1 cellular context compared by ENCODE assay signal in the genomic region with DNA sequence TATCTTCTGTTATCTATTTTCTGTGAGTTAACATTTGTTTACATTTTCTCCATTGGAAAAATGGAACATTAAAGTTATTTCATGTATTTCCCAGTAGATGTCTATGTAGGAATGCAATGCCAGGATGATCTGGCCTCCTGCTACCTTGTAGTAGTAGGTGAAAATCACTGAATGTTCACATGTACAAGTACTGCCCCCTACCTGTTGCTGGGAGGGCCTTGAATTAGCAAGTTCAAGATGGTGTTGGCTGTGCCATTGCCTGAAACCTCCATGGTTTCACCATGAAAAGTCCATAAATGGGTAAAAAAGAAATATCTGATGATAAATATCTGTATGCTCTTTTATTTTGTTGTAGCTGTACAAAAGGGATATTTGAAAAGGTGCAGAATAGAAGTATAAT.
TF ChIP-seq lines count a peak whose summit lies in the region.

No MANE protein-coding gene starts in this region.

TF ChIP-seq in endothelial cell of umbilical vein, 7 proteins besides CTCF, POLR2A, EP300 and RAD21 (continued from another document):
- TF ChIP-seq, protein P1, sequence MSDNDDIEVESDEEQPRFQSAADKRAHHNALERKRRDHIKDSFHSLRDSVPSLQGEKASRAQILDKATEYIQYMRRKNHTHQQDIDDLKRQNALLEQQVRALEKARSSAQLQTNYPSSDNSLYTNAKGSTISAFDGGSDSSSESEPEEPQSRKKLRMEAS (IDR thresholded peaks at IDR 0.05; ENCODE audit: insufficient read depth, insufficient read length), result no peak
- TF ChIP-seq FOS (IDR thresholded peaks at IDR 0.05; ENCODE audit: borderline replicate concordance, insufficient read depth, low read length) (no peak), JUN (IDR thresholded peaks at IDR 0.05; ENCODE audit: borderline replicate concordance, insufficient read depth, insufficient read length, low read depth) (no peak)
